In the genomic region with DNA sequence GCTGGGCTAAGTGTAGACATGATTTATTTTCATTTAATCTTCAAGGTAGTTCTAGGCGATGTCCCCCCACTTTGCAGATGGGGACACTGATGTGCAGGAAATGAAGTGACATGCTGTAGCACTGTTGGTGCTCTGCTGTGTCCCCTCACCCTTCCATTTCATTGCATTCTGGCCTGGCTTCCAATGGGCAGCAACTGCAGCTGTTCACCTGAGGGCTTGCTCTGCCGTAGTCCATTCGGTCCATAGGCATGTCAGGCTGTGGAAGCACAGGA, we compare ENCODE assay signal across 19 cellular contexts.
DNase-seq lines count a peak whose midpoint lies in the region; ATAC-seq lines count a peak whose summit lies in the region.
"Had no signal": no experiment of that assay in that cellular context is flagged by ENCODE, and none has a peak within 500 bp of the region (broad histone marks: within the 10 kb centered on the region; RNA-seq: fewer than 3 reads in every experiment).

No MANE protein-coding gene starts in this region.

- no peak for DNase-seq in CD8-positive, alpha-beta memory T cell
- DNase-seq in naive thymus-derived CD8-positive, alpha-beta T cell, result no peak
- no peak for DNase-seq in MG63
- no peak for DNase-seq in NCI-H2196 treated with DMSO at 0.1 percent for 48 hours (lab: John Stamatoyannopoulos, UW; ENCODE audit: unreplicated experiment)
- DNase-seq in NCI-H1694 treated with DMSO at 0.1 percent for 48 hours (lab: John Stamatoyannopoulos, UW), result no peak
- DNase-seq in H4 (ENCODE audit: low spot score), result no peak
- DNase-seq: activated CD4-positive, alpha-beta T cell treated with anti-CD3 and anti-CD28 coated beads for 1 hour; amniotic stem cell; effector CD4-positive, alpha-beta T cell; glutamatergic neuron; Karpas-422; left lung; mucosa of descending colon; ovary; Peyer's patch; right lobe of liver; uterus had no signal

- H3K4me1 ChIP-seq in BLaER1 treated with 17β-estradiol and CSF1 and Interleukin-3, amounts not matched to agents 10 nM and 100 nM, result peaks cover 12 to 66% (median 34%) of the 10 kb centered on the region in 10 experiments
- peaks cover 50% of the 10 kb centered on the region for H3K4me1 ChIP-seq in CD8-positive, alpha-beta memory T cell (ENCODE audit: insufficient read depth, low read length)
- H3K4me1 ChIP-seq: right lobe of liver, uterus had no signal

- H3K4me3 Mint-ChIP-seq in CD8-positive, alpha-beta memory T cell, result peak overlapping the region in 4 of 7 donors; percentile 20 to 69 (median 60)
- H3K4me3 Mint-ChIP-seq in activated T-helper 17 cell treated with anti-CD3 and anti-CD28 coated beads, Interleukin-2, amount 50 U/mL, for 72 hours, result peak overlapping the region; percentile 82
- peak overlapping the region; percentile 23 to 89 (median 72) for H3K4me3 Mint-ChIP-seq in naive thymus-derived CD8-positive, alpha-beta T cell

- peak overlapping the region in 5 of 8 donors; percentile 2 to 65 (median 45) for H3K27ac Mint-ChIP-seq in CD8-positive, alpha-beta memory T cell
- peak overlapping the region; percentile 53 for H3K27ac Mint-ChIP-seq in activated T-helper 17 cell treated with anti-CD3 and anti-CD28 coated beads, Interleukin-2, amount 50 U/mL, for 72 hours
- peak overlapping the region; percentile 59 to 98 (median 86) for H3K27ac Mint-ChIP-seq in naive thymus-derived CD8-positive, alpha-beta T cell

- peaks cover 60 to 84% (median 79%) of the 10 kb centered on the region in 3 donors for H3K4me1 Mint-ChIP-seq in CD8-positive, alpha-beta memory T cell
- H3K4me1 Mint-ChIP-seq in activated T-helper 17 cell treated with anti-CD3 and anti-CD28 coated beads, Interleukin-2, amount 50 U/mL, for 72 hours, result peaks cover 60% of the 10 kb centered on the region
- peaks cover 36 to 84% (median 77%) of the 10 kb centered on the region in 4 donors for H3K4me1 Mint-ChIP-seq in naive thymus-derived CD8-positive, alpha-beta T cell

- H3K27ac ChIP-seq in BLaER1 treated with 17β-estradiol and CSF1 and Interleukin-3, amounts not matched to agents 10 nM and 100 nM, result peak overlapping the region in 5 of 11 experiments; percentile 33 to 71 (median 66); a peak in 7 of 22 replicates
- no peak overlapping the region for H3K27ac ChIP-seq in CD8-positive, alpha-beta memory T cell (ENCODE audit: low read depth, low read length)
- H3K27ac ChIP-seq: left lung, ovary, right lobe of liver, uterus had no signal

- no peaks in the 10 kb centered on the region for H3K9me3 Mint-ChIP-seq in CD8-positive, alpha-beta memory T cell
- no peaks in the 10 kb centered on the region for H3K9me3 Mint-ChIP-seq in activated T-helper 17 cell treated with anti-CD3 and anti-CD28 coated beads, Interleukin-2, amount 50 U/mL, for 72 hours
- no peaks in the 10 kb centered on the region for H3K9me3 Mint-ChIP-seq in naive thymus-derived CD8-positive, alpha-beta T cell

- H3K9ac ChIP-seq in BLaER1 treated with 17β-estradiol and CSF1 and Interleukin-3, amounts not matched to agents 10 nM and 100 nM, result no peak overlapping the region

- no peaks in the 10 kb centered on the region for H3K27me3 Mint-ChIP-seq in CD8-positive, alpha-beta memory T cell
- no peaks in the 10 kb centered on the region for H3K27me3 Mint-ChIP-seq in activated T-helper 17 cell treated with anti-CD3 and anti-CD28 coated beads, Interleukin-2, amount 50 U/mL, for 72 hours
- H3K27me3 Mint-ChIP-seq in naive thymus-derived CD8-positive, alpha-beta T cell, result no peaks in the 10 kb centered on the region

- no peak overlapping the region for H3K4me3 ChIP-seq in BLaER1 treated with 17β-estradiol and CSF1 and Interleukin-3, amounts not matched to agents 10 nM and 100 nM
- H3K4me3 ChIP-seq in CD8-positive, alpha-beta memory T cell (ENCODE audit: low read length), result peak overlapping the region; percentile 5
- no peak overlapping the region for H3K4me3 ChIP-seq in MG63
- H3K4me3 ChIP-seq: left lung, mucosa of descending colon, ovary, Peyer's patch, right lobe of liver, uterus had no signal

- H3K36me3 ChIP-seq in BLaER1 treated with 17β-estradiol and CSF1 and Interleukin-3, amounts not matched to agents 10 nM and 100 nM, result peaks cover 0 to 27% (median 5%) of the 10 kb centered on the region in 11 experiments; a peak in 9 of 22 replicates
- H3K36me3 ChIP-seq in CD8-positive, alpha-beta memory T cell (ENCODE audit: insufficient read depth, low read length), result no peaks in the 10 kb centered on the region
- no peaks in the 10 kb centered on the region for H3K36me3 ChIP-seq in MG63
- H3K36me3 ChIP-seq: left lung, ovary, Peyer's patch, right lobe of liver, uterus had no signal

- H3K36me3 Mint-ChIP-seq in CD8-positive, alpha-beta memory T cell, result peaks cover 1 to 16% (median 16%) of the 10 kb centered on the region in 3 donors
- peaks cover 15% of the 10 kb centered on the region for H3K36me3 Mint-ChIP-seq in activated T-helper 17 cell treated with anti-CD3 and anti-CD28 coated beads, Interleukin-2, amount 50 U/mL, for 72 hours (ENCODE audit: low read depth)
- peaks cover 0 to 14% (median 6%) of the 10 kb centered on the region in 3 donors for H3K36me3 Mint-ChIP-seq in naive thymus-derived CD8-positive, alpha-beta T cell

- POLR2A ChIA-PET in CD8-positive, alpha-beta memory T cell (lab: Charles Lee), result no interaction called here
- POLR2A ChIA-PET in naive thymus-derived CD8-positive, alpha-beta T cell (lab: Charles Lee), result interaction anchor here (0.7 to 4.3 kb wide), 9 partner anchors 7 to 118 kb away, joined by 3 to 30 read pairs (median 3); no protein-coding TSS in a partner anchor

- no peak for ATAC-seq in activated T-helper 17 cell treated with anti-CD3 and anti-CD28 coated beads, Interleukin-2, amount 50 U/mL, for 72 hours (replicated peaks)
- peak; percentile 29 to 44 for ATAC-seq in naive thymus-derived CD8-positive, alpha-beta T cell

- no peaks in the 10 kb centered on the region for H3K9me3 ChIP-seq in BLaER1 treated with 17β-estradiol and CSF1 and Interleukin-3, amounts not matched to agents 10 nM and 100 nM (replicated peaks in 1 of 11)
- no peaks in the 10 kb centered on the region for H3K9me3 ChIP-seq in CD8-positive, alpha-beta memory T cell (ENCODE audit: low read length)
- H3K9me3 ChIP-seq in MG63, result no peaks in the 10 kb centered on the region
- H3K9me3 ChIP-seq: left lung, mucosa of descending colon, ovary, Peyer's patch, right lobe of liver, uterus had no signal

- CTCF ChIA-PET in CD8-positive, alpha-beta memory T cell (lab: Charles Lee), result interaction anchor here (1.2 kb wide), 2 partner anchors 10 to 50 kb away, joined by 3 read pairs; no protein-coding TSS in a partner anchor

- H3K27me3 ChIP-seq in BLaER1 treated with 17β-estradiol and CSF1 and Interleukin-3, amounts not matched to agents 10 nM and 100 nM, result no peaks in the 10 kb centered on the region
- no peaks in the 10 kb centered on the region for H3K27me3 ChIP-seq in CD8-positive, alpha-beta memory T cell (ENCODE audit: insufficient read depth, low read length, poor library complexity, severe bottlenecking)
- H3K27me3 ChIP-seq in MG63, result no peaks in the 10 kb centered on the region
- H3K27me3 ChIP-seq: left lung, ovary, Peyer's patch, right lobe of liver, uterus had no signal

- H3K4me2 ChIP-seq in BLaER1 treated with 17β-estradiol and CSF1 and Interleukin-3, amounts not matched to agents 10 nM and 100 nM, result peak overlapping the region in 10 of 11 experiments; percentile 27 to 92 (median 66); a peak in 18 of 22 replicates

- H4K20me1 ChIP-seq in BLaER1 treated with 17β-estradiol and CSF1 and Interleukin-3, amounts not matched to agents 10 nM and 100 nM, result peaks cover 0 to 81% (median 7%) of the 10 kb centered on the region in 11 experiments; a peak in 8 of 22 replicates
